In genomic region chr6:34674268-34674639, GRCh38 we compare ENCODE assay signal across 12 cellular contexts. TPM values are rescaled to one million over a fixed set of nuclear protein-coding genes. Genes with fewer than 3 reads are reported as not detected.
DNase-seq lines count a peak whose midpoint lies in the region; ATAC-seq and TF ChIP-seq lines count a peak whose summit lies in the region.
"Had no signal": no experiment of that assay in that cellular context is flagged by ENCODE, and none has a peak within 500 bp of the region (broad histone marks: within the 10 kb centered on the region; RNA-seq: fewer than 3 reads in every experiment).

No MANE protein-coding gene starts in this region.

- no peaks in the 10 kb centered on the region for H3K27me3 Mint-ChIP-seq in activated naive CD4-positive, alpha-beta T cell treated with anti-CD3 and anti-CD28 coated beads, Interleukin-2, amount 10 ng/mL, durations not matched to agents 7 days and 5 days
- H3K27me3 Mint-ChIP-seq in activated B cell treated with CpG ODN at 0.5 μM for 24 hours (no peaks in the 10 kb centered on the region), type B pancreatic cell (no peaks in the 10 kb centered on the region)

- POLR2A ChIA-PET in activated B cell treated with CpG ODN at 0.5 μM for 24 hours (lab: Charles Lee) = interaction anchor here (0.7 to 6.9 kb wide), 10 partner anchors 10 to 230 kb away, joined by 3 to 87 read pairs (median 10); partner anchors contain the start of genes ILRUN and SNRPC

- no peaks in the 10 kb centered on the region for H3K9me3 Mint-ChIP-seq in activated naive CD4-positive, alpha-beta T cell treated with anti-CD3 and anti-CD28 coated beads, Interleukin-2, amount 10 ng/mL, durations not matched to agents 7 days and 5 days
- H3K9me3 Mint-ChIP-seq in activated B cell treated with CpG ODN at 0.5 μM for 24 hours = no peaks in the 10 kb centered on the region
- no peaks in the 10 kb centered on the region for H3K9me3 Mint-ChIP-seq in type B pancreatic cell
- H3K9me3 Mint-ChIP-seq: neural crest cell had no signal

- intact Hi-C loops in activated B cell treated with CpG ODN at 0.5 μM for 24 hours (cut with micrococcal nuclease) (no loop called here), left colon (cut with DNase I, micrococcal nuclease) (no loop called here)

- TF ChIP-seq CTCF in activated B cell treated with CpG ODN at 0.5 μM for 24 hours (IDR thresholded peaks at IDR 0.05) (no peak), type B pancreatic cell (conservative IDR thresholded peaks at IDR 0.05) (no peak)

- H3K4me3 Mint-ChIP-seq in activated naive CD4-positive, alpha-beta T cell treated with anti-CD3 and anti-CD28 coated beads, Interleukin-2, amount 10 ng/mL, durations not matched to agents 7 days and 5 days = no peak overlapping the region
- peak overlapping the region; percentile 74 for H3K4me3 Mint-ChIP-seq in activated B cell treated with CpG ODN at 0.5 μM for 24 hours
- H3K4me3 Mint-ChIP-seq in type B pancreatic cell = no peak overlapping the region
- H3K4me3 Mint-ChIP-seq: neural crest cell had no signal

- CTCF ChIA-PET in activated naive CD4-positive, alpha-beta T cell treated with anti-CD3 and anti-CD28 coated beads, Interleukin-2, amount 10 ng/mL, durations not matched to agents 7 days and 5 days (lab: Charles Lee) = interaction anchor here (1.7 kb wide), 1 partner anchor 17 kb away, joined by 4 read pairs; no protein-coding TSS in a partner anchor
- CTCF ChIA-PET in activated B cell treated with CpG ODN at 0.5 μM for 24 hours (lab: Charles Lee) = interaction anchor here (0.8 to 1.5 kb wide), 2 partner anchors 22 to 65 kb away, joined by 3 to 4 read pairs; no protein-coding TSS in a partner anchor

- H3K36me3 Mint-ChIP-seq in activated naive CD4-positive, alpha-beta T cell treated with anti-CD3 and anti-CD28 coated beads, Interleukin-2, amount 10 ng/mL, durations not matched to agents 7 days and 5 days = peaks cover 13% of the 10 kb centered on the region
- H3K36me3 Mint-ChIP-seq in activated B cell treated with CpG ODN at 0.5 μM for 24 hours (ENCODE audit: low read depth) = peaks cover 6% of the 10 kb centered on the region
- H3K36me3 Mint-ChIP-seq in type B pancreatic cell = no peaks in the 10 kb centered on the region

- peaks cover 61% of the 10 kb centered on the region for H3K4me1 Mint-ChIP-seq in activated naive CD4-positive, alpha-beta T cell treated with anti-CD3 and anti-CD28 coated beads, Interleukin-2, amount 10 ng/mL, durations not matched to agents 7 days and 5 days
- H3K4me1 Mint-ChIP-seq in activated B cell treated with CpG ODN at 0.5 μM for 24 hours (peaks cover 71% of the 10 kb centered on the region), type B pancreatic cell (ENCODE audit: unreplicated experiment) (peaks cover 14% of the 10 kb centered on the region)

- H3K27ac Mint-ChIP-seq in activated naive CD4-positive, alpha-beta T cell treated with anti-CD3 and anti-CD28 coated beads, Interleukin-2, amount 10 ng/mL, durations not matched to agents 7 days and 5 days = peak overlapping the region; percentile 99
- H3K27ac Mint-ChIP-seq in activated B cell treated with CpG ODN at 0.5 μM for 24 hours (peak overlapping the region; percentile 97), type B pancreatic cell (peak overlapping the region; percentile 4)

- ATAC-seq in activated B cell treated with CpG ODN at 0.5 μM for 24 hours (ENCODE audit: low read depth) = no peak
- ATAC-seq in left colon = peak; percentile 72
- ATAC-seq in HG02884 (IDR thresholded peaks at IDR 0.05; ENCODE audit: unreplicated experiment) = no peak

- DNase-seq in activated naive CD4-positive, alpha-beta T cell treated with anti-CD3 and anti-CD28 coated beads, Interleukin-2, amount 10 ng/mL, durations not matched to agents 7 days and 5 days = no peak
- DNase-seq in activated naive CD4-positive, alpha-beta T cell treated with anti-CD3 and anti-CD28 coated beads, Interleukin-2, amount 50 U/mL, for 16 hours = no peak
- DNase-seq in activated B cell treated with CpG ODN at 0.5 μM for 24 hours = no peak
- no peak for DNase-seq in left colon
- DNase-seq in type B pancreatic cell (ENCODE audit: extremely low spot score, unreplicated experiment) = no peak
- DNase-seq in KG1 (lab: John Stamatoyannopoulos, UW) = no peak
- no peak for DNase-seq in SW 1271 (lab: John Stamatoyannopoulos, UW)
- DNase-seq: aorta, NCI-H1694, NCI-H69 had no signal

RNA-seq across cellular contexts. Expression of gene ILRUN, which starts 22.3 kb away (rescaled TPM):
- total RNA-seq in activated B cell treated with CpG ODN at 0.5 μM for 24 hours (71.0 and 84.4 TPM in 2 replicates), left colon (10 to 100 TPM; 48.0 to 57.6 TPM), type B pancreatic cell (ENCODE audit: low replicate concordance) (60.3 and 83.4 TPM in 2 replicates)

Comparison
In these comparisons a context has a peak if more than half of its experiments do, and no peak if none do; other contexts are left out.
1. H3K27ac Mint-ChIP-seq: peak in every context shown above with its lines; median percentile 99 in activated naive CD4-positive, alpha-beta T cell treated with anti-CD3 and anti-CD28 coated beads, Interleukin-2, amount 10 ng/mL, durations not matched to agents 7 days and 5 days; 97 in activated B cell treated with CpG ODN at 0.5 μM for 24 hours; 4 in type B pancreatic cell.